In genomic region chr10:3020881-3021280, GRCh38 we compare ENCODE assay signal across 1 cellular context.
TF ChIP-seq lines count a peak whose summit lies in the region.

No MANE protein-coding gene starts in this region.

TF ChIP-seq in IMR-90, 13 proteins besides CTCF, POLR2A, EP300 and RAD21:
- TF ChIP-seq ELK1 (IDR thresholded peaks at IDR 0.05; ENCODE audit: borderline replicate concordance, low read depth, low read length) (no peak), CEBPB (IDR thresholded peaks at IDR 0.05; ENCODE audit: low read depth, low read length) (no peak), SMC3 (IDR thresholded peaks at IDR 0.05; ENCODE audit: low read depth, low read length) (no peak), BHLHE40 (IDR thresholded peaks at IDR 0.05; ENCODE audit: low read depth, low read length) (no peak), FOS (IDR thresholded peaks at IDR 0.05; ENCODE audit: low read depth, low read length) (no peak), RCOR1 (IDR thresholded peaks at IDR 0.05; ENCODE audit: insufficient replicate concordance, low read length) (no peak), MAZ (IDR thresholded peaks at IDR 0.05; ENCODE audit: borderline replicate concordance, low read depth, low read length) (no peak), RFX5 (IDR thresholded peaks at IDR 0.05; ENCODE audit: low read depth, low read length) (no peak), MXI1 (IDR thresholded peaks at IDR 0.05; ENCODE audit: borderline replicate concordance, low read depth, low read length) (no peak), MAFK (IDR thresholded peaks at IDR 0.05; ENCODE audit: low read depth, low read length) (no peak), CHD1 (IDR thresholded peaks at IDR 0.05; ENCODE audit: low read depth, low read length) (no peak), NFE2L2 (IDR thresholded peaks at IDR 0.05; ENCODE audit: low read depth, low read length) (no peak)
- TF ChIP-seq, protein P1, sequence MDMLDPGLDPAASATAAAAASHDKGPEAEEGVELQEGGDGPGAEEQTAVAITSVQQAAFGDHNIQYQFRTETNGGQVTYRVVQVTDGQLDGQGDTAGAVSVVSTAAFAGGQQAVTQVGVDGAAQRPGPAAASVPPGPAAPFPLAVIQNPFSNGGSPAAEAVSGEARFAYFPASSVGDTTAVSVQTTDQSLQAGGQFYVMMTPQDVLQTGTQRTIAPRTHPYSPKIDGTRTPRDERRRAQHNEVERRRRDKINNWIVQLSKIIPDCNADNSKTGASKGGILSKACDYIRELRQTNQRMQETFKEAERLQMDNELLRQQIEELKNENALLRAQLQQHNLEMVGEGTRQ (IDR thresholded peaks at IDR 0.05; ENCODE audit: low read depth, low read length): no peak
TF ChIP-seq in IMR-90: peak in this region for 0.
